8 cellular contexts compared by ENCODE assay signal in the genomic region with DNA sequence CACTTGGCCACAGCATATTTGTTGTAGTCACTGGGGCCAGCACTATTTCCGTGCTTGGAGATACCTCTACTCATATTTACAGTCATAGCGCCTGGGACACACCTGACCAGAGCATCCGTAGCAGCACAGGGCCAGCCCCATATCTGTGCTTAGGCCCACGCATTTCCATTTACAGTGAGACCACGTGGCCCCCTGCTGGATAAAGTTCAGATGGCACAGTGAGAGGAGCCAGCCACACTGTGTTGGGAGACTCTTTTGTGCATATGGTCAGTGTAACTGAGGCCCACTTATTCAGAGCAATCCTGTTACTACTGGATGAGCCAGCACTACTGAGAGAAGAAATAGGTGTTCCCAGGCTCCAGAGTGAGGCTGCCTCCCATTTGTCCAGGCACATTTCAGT.
DNase-seq lines count a peak whose midpoint lies in the region; ATAC-seq and TF ChIP-seq lines count a peak whose summit lies in the region.

No MANE protein-coding gene starts in this region.

- 85% methylated on average over 3 of the region's 5 CpGs for WGBS in suprapubic skin

- no peaks in the 10 kb centered on the region for H3K9me3 ChIP-seq in Panc1 (ENCODE audit: control insufficient read depth, insufficient read depth, low read depth, low read length)
- no peaks in the 10 kb centered on the region for H3K9me3 ChIP-seq in colonic mucosa
- no peaks in the 10 kb centered on the region for H3K9me3 ChIP-seq in suprapubic skin

- CTCF ChIA-PET in Panc1 (lab: Charles Lee), result interaction anchor here (0.6 to 2.1 kb wide), 2 partner anchors 24 to 110 kb away, joined by 3 to 19 read pairs; no protein-coding TSS in a partner anchor

- DNase-seq in DMS 273 (lab: John Stamatoyannopoulos, UW; ENCODE audit: unreplicated experiment) (peak; percentile 75), DMS 273 treated with DMSO at 0.1 percent for 48 hours (lab: John Stamatoyannopoulos, UW) (no peak), Panc1 (ENCODE audit: low read depth, low spot score) (peak; percentile 10), colonic mucosa (peak; percentile 34), midbrain (lab: John Stamatoyannopoulos, UW) (peak; percentile 28), suprapubic skin (ENCODE audit: low spot score in 2 of 2) (no peak)

- H3K4me3 ChIP-seq in Panc1 (ENCODE audit: low read depth in 2 of 2, low read length in 2 of 2) (no peak overlapping the region), colonic mucosa (no peak overlapping the region), suprapubic skin (no peak overlapping the region)

- POLR2A ChIA-PET in Panc1 (lab: Charles Lee), result no interaction called here

- TF ChIP-seq EP300 in suprapubic skin (IDR thresholded peaks at IDR 0.05), result no peak

- BruUV-seq in Panc1 (replicated peaks; lab: Mats Ljungman, UMichigan), result no TSS peak

- H3K36me3 ChIP-seq in Panc1 (ENCODE audit: control insufficient read depth, insufficient read depth, low read length) (no peaks in the 10 kb centered on the region), colonic mucosa (no peaks in the 10 kb centered on the region), suprapubic skin (no peaks in the 10 kb centered on the region)

- in situ Hi-C loops in Panc1 (cut with HindIII; ENCODE audit: low pct_unique_long_range_greater_than_20kb, low sequenced_read_pairs), result no loop called here

- no peak overlapping the region for H3K27ac ChIP-seq in Panc1 (ENCODE audit: low read length)
- H3K27ac ChIP-seq in colonic mucosa, result no peak overlapping the region
- H3K27ac ChIP-seq in suprapubic skin, result no peak overlapping the region

- H3K4me1 ChIP-seq in Panc1 (ENCODE audit: control insufficient read depth, insufficient read depth, low read length), result no peaks in the 10 kb centered on the region
- no peaks in the 10 kb centered on the region for H3K4me1 ChIP-seq in colonic mucosa
- H3K4me1 ChIP-seq in suprapubic skin, result no peaks in the 10 kb centered on the region

- H3K27me3 ChIP-seq in Panc1 (ENCODE audit: control insufficient read depth, insufficient read depth, low read length), result no peaks in the 10 kb centered on the region
- H3K27me3 ChIP-seq in colonic mucosa, result no peaks in the 10 kb centered on the region
- H3K27me3 ChIP-seq in suprapubic skin, result no peaks in the 10 kb centered on the region

- intact Hi-C loops in Panc1 (cut with micrococcal nuclease; ENCODE audit: unreplicated experiment) (loop anchor here (2.0 kb wide), 1 partner anchor 110 kb away; no protein-coding TSS in a partner anchor), colonic mucosa (cut with DNase I) (loop anchor here (5.0 kb wide), 1 partner anchor 109 kb away; no protein-coding TSS in a partner anchor)

- TF ChIP-seq POLR2A in suprapubic skin (IDR thresholded peaks at IDR 0.05), result no peak

- TF ChIP-seq CTCF in Panc1 (IDR thresholded peaks at IDR 0.05) (peak; percentile 69), colonic mucosa (IDR thresholded peaks at IDR 0.05) (peak; percentile 41), suprapubic skin (IDR thresholded peaks at IDR 0.05) (no peak)

- H3K9ac ChIP-seq in colonic mucosa (ENCODE audit: low read depth in 2 of 2, low read length in 2 of 2), result no peak overlapping the region

- ATAC-seq in GM19328 (IDR thresholded peaks at IDR 0.05; ENCODE audit: unreplicated experiment), result peak; percentile 91
- ATAC-seq in HG03139 (IDR thresholded peaks at IDR 0.05; ENCODE audit: unreplicated experiment), result peak; percentile 90
- ATAC-seq in Panc1, result peak; percentile 93

Comparison
In these comparisons a context has a peak if more than half of its experiments do, and no peak if none do; other contexts are left out.
1. DNase-seq: peak in DMS 273 (single experiment), Panc1 (single experiment), colonic mucosa (single experiment) and midbrain (single experiment); none in DMS 273 treated with DMSO at 0.1 percent for 48 hours (single experiment) and suprapubic skin (0 of 2).
2. CTCF ChIP-seq: peak in Panc1 (single experiment) and colonic mucosa (single experiment); none in suprapubic skin (0 of 2).
3. Peak in every context shown above with its lines, with median percentiles within 50 percentile points of each other: ATAC-seq.